1 cellular context compared by ENCODE assay signal in the genomic region with DNA sequence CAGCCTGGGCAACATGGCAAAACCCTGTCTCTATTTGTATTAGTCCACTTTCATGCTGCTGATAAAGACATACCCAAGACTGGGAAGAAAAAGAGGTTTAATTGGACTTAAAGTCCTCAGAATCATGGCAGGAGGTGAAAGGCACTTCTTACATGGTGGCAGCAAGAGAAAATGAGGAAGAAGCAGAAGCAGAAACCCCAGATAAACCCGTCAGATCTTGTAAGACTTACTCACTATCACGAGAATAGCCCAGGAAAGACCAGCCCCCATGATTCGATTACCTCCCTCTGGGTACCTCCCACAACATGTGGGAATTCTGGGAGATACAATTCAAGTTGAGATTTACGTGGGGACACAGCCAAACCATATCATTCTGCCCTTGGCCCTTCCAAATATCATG. TPM values are rescaled to one million over a fixed set of nuclear protein-coding genes. Genes with fewer than 3 reads are reported as not detected.
"Had no signal": no experiment of that assay in that cellular context is flagged by ENCODE, and none has a peak within 500 bp of the region (broad histone marks: within the 10 kb centered on the region; RNA-seq: fewer than 3 reads in every experiment).

No MANE protein-coding gene starts in this region.

RNA-seq across cellular contexts. Expression of a gene that starts 23.0 kb away (rescaled TPM):
- total RNA-seq: vagina had no signal
